In the genomic region with DNA sequence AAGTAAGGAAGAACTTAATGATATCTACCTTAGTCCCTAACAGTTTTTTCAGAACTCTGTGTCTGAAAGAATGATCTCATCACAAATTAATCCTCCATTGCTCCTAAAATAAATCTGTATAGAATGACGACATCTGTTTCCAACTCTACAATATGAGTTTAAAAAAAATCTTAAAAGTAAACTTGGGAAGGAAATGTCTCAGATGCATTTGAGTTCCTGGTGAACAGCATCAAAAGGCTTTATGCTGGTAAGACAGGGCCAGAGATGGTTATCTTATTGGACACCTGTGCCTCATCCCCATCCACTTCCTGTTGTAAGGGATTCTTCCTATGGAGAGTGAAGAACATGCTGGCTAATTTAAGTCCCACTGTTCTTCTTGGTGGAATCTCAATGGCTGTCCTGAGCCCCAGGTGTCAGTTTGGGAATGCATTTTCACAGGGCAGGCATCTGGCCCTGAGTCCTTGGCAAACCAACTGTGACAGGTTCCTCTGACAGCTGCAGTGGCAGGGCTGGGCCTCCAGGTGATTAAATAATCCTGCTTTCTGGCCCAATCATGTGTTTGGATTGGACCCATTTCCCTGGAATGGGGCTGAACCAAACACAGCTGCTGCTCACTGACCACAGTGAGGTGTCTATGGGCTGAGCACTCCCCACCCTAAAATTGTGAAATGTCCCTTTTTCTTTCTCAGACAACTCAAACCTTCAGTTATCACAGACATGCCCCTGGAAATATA, we compare ENCODE assay signal across 15 cellular contexts. TPM values are rescaled to one million over a fixed set of nuclear protein-coding genes. Genes with fewer than 3 reads are reported as not detected.
A peak's percentile ranks its signal among the peaks of the same experiment; 100 is the strongest.
DNase-seq lines count a peak whose midpoint lies in the region; ATAC-seq, FAIRE-seq and TF ChIP-seq lines count a peak whose summit lies in the region.
"Had no signal": no experiment of that assay in that cellular context is flagged by ENCODE, and none has a peak within 500 bp of the region (broad histone marks: within the 10 kb centered on the region; RNA-seq: fewer than 3 reads in every experiment).

No MANE protein-coding gene starts in this region.

- no peak for TF ChIP-seq POLR2A in endothelial cell of umbilical vein (IDR thresholded peaks at IDR 0.05; ENCODE audit: low read depth, low read length)

- H3K79me2 ChIP-seq in endothelial cell of umbilical vein (ENCODE audit: control insufficient read depth, insufficient read depth, low read length): no peaks in the 10 kb centered on the region

- H3K4me1 ChIP-seq in endothelial cell of umbilical vein (ENCODE audit: control insufficient read depth, extremely low read depth, insufficient read depth, low read length) (peaks cover 40% of the 10 kb centered on the region), mucosa of descending colon (ENCODE audit: low read depth) (no peaks in the 10 kb centered on the region)
- H3K4me1 ChIP-seq in CD8-positive, alpha-beta T cell (ENCODE audit: insufficient read depth, low read length): no peaks in the 10 kb centered on the region
- H3K4me1 ChIP-seq: gastrocnemius medialis had no signal

- DNase-seq in NCI-H774 (lab: John Stamatoyannopoulos, UW) (peak; percentile 38), endothelial cell of umbilical vein (ENCODE audit: low read depth, low spot score) (peak; percentile 77), mucosa of descending colon (no peak), germinal center (ENCODE audit: low spot score) (no peak)
- no peak for DNase-seq in CD8-positive, alpha-beta T cell
- DNase-seq: CD4-positive, alpha-beta memory T cell; effector CD4-positive, alpha-beta T cell; gastrocnemius medialis; NCI-H1436 treated with DMSO at 0.1 percent for 48 hours had no signal

- H3K27me3 Mint-ChIP-seq in CD8-positive, alpha-beta T cell (ENCODE audit: low read depth): no peaks in the 10 kb centered on the region

- no peak overlapping the region for H2AFZ ChIP-seq in endothelial cell of umbilical vein (ENCODE audit: low read depth, low read length)

- H3K9ac ChIP-seq in endothelial cell of umbilical vein (replicated peaks; ENCODE audit: extremely low read depth, insufficient read depth, low read length): no peak overlapping the region
- H3K9ac ChIP-seq: KMS-11 had no signal

- H4K20me1 ChIP-seq in endothelial cell of umbilical vein (replicated peaks; ENCODE audit: control insufficient read depth, extremely low read depth, insufficient read depth, low read length): no peaks in the 10 kb centered on the region

- H3K36me3 ChIP-seq in endothelial cell of umbilical vein (ENCODE audit: control insufficient read depth in 2 of 2, extremely low read depth in 1 of 2, insufficient read depth in 2 of 2, low read length in 2 of 2) (no peaks in the 10 kb centered on the region), mucosa of descending colon (ENCODE audit: low read depth) (no peaks in the 10 kb centered on the region)
- no peaks in the 10 kb centered on the region for H3K36me3 ChIP-seq in CD8-positive, alpha-beta T cell (ENCODE audit: insufficient read depth, low read length)
- H3K36me3 ChIP-seq: gastrocnemius medialis had no signal

- FAIRE-seq in endothelial cell of umbilical vein (lab: Jason Lieb, UNC): no peak
- FAIRE-seq: G401.6 had no signal

- H3K4me1 Mint-ChIP-seq in CD8-positive, alpha-beta T cell (ENCODE audit: low read depth): no peaks in the 10 kb centered on the region
- H3K4me1 Mint-ChIP-seq: CD4-positive, alpha-beta memory T cell had no signal

- H3K9me3 ChIP-seq in endothelial cell of umbilical vein (replicated peaks; ENCODE audit: control insufficient read depth, insufficient read depth, low read length) (no peaks in the 10 kb centered on the region), mucosa of descending colon (no peaks in the 10 kb centered on the region)
- H3K9me3 ChIP-seq in CD8-positive, alpha-beta T cell (ENCODE audit: low read length): no peaks in the 10 kb centered on the region
- H3K9me3 ChIP-seq: gastrocnemius medialis had no signal

- ATAC-seq in mucosa of descending colon: peak; percentile 22
- no peak for ATAC-seq in HG03025 (IDR thresholded peaks at IDR 0.05; ENCODE audit: low FRiP score, unreplicated experiment)
- ATAC-seq in CD8-positive, alpha-beta T cell: no peak
- ATAC-seq: gastrocnemius medialis had no signal

- H3K4me3 ChIP-seq in endothelial cell of umbilical vein (replicated peaks in 1 of 3; ENCODE audit: insufficient read depth in 1 of 3, low read depth in 1 of 3, low read length in 3 of 3) (no peak overlapping the region), mucosa of descending colon (no peak overlapping the region)
- no peak overlapping the region for H3K4me3 ChIP-seq in CD8-positive, alpha-beta T cell (ENCODE audit: low read depth, low read length)
- H3K4me3 ChIP-seq: gastrocnemius medialis had no signal

- H3K27me3 ChIP-seq in endothelial cell of umbilical vein (ENCODE audit: control insufficient read depth in 2 of 2, insufficient read depth in 2 of 2, low read length in 2 of 2): no peaks in the 10 kb centered on the region
- H3K27me3 ChIP-seq in CD8-positive, alpha-beta T cell (ENCODE audit: insufficient read depth, low read length): no peaks in the 10 kb centered on the region
- H3K27me3 ChIP-seq: gastrocnemius medialis had no signal

- dilution Hi-C loops in endothelial cell of umbilical vein (cut with MboI; ENCODE audit: extremely low pct_ligation_motif_present, low sequenced_read_pairs): no loop called here

- BruUV-seq in endothelial cell of umbilical vein (replicated peaks; lab: Mats Ljungman, UMichigan): TSS peak; percentile 83

- H3K36me3 Mint-ChIP-seq in CD8-positive, alpha-beta T cell: no peaks in the 10 kb centered on the region
- H3K36me3 Mint-ChIP-seq: brain; CD4-positive, alpha-beta memory T cell had no signal

- peak overlapping the region; percentile 66 for H3K27ac ChIP-seq in endothelial cell of umbilical vein (ENCODE audit: insufficient read depth, low read depth, low read length)
- H3K27ac ChIP-seq in CD8-positive, alpha-beta T cell (ENCODE audit: low read depth, low read length): no peak overlapping the region
- H3K27ac ChIP-seq: gastrocnemius medialis, KMS-11, VCaP had no signal

- TF ChIP-seq CTCF in GM12872 (IDR thresholded peaks at IDR 0.05; ENCODE audit: insufficient read depth, low read depth, low read length): peak; percentile 31; the same call in 2 of the 3 replicates
- TF ChIP-seq CTCF in endothelial cell of umbilical vein (IDR thresholded peaks at IDR 0.05; ENCODE audit: extremely low read depth in 1 of 2, insufficient read depth in 1 of 2, low read depth in 1 of 2, low read length in 2 of 2): no peak
- no peak for TF ChIP-seq CTCF in mucosa of descending colon (IDR thresholded peaks at IDR 0.05)
- no peak for TF ChIP-seq CTCF in CD8-positive, alpha-beta T cell (IDR thresholded peaks at IDR 0.05)

- CTCF ChIA-PET in endothelial cell of umbilical vein (lab: Charles Lee): interaction anchor here (0.9 to 3.5 kb wide), 11 partner anchors 10 to 1034 kb away, joined by 3 to 13 read pairs (median 4); a partner anchor contains a TSS
- CTCF ChIA-PET in CD8-positive, alpha-beta T cell (lab: Charles Lee): no interaction called here

- H3K4me3 Mint-ChIP-seq in CD8-positive, alpha-beta T cell: no peak overlapping the region
- H3K4me3 Mint-ChIP-seq: brain; CD4-positive, alpha-beta memory T cell had no signal

- H3K9me1 ChIP-seq in endothelial cell of umbilical vein (replicated peaks; ENCODE audit: control insufficient read depth, extremely low read depth, insufficient read depth, low read length): no peaks in the 10 kb centered on the region

- POLR2A ChIA-PET in endothelial cell of umbilical vein (lab: Charles Lee): no interaction called here
- POLR2A ChIA-PET in CD8-positive, alpha-beta T cell (lab: Charles Lee): no interaction called here

- H3K27ac Mint-ChIP-seq in CD8-positive, alpha-beta T cell: no peak overlapping the region
- H3K27ac Mint-ChIP-seq: brain; CD4-positive, alpha-beta memory T cell had no signal

- H3K9me3 Mint-ChIP-seq in CD8-positive, alpha-beta T cell: no peaks in the 10 kb centered on the region
- H3K9me3 Mint-ChIP-seq: brain had no signal

- intact Hi-C loops in endothelial cell of umbilical vein (cut with micrococcal nuclease): loop anchor here (1.0 to 5.0 kb wide), 4 partner anchors 86 to 909 kb away; a partner anchor contains a TSS
- intact Hi-C loops in mucosa of descending colon (cut with DNase I, micrococcal nuclease): no loop called here
- intact Hi-C loops in CD8-positive, alpha-beta T cell (cut with DNase I, micrococcal nuclease): no loop called here

- peak overlapping the region; percentile 20 for H3K4me2 ChIP-seq in endothelial cell of umbilical vein (ENCODE audit: insufficient read depth, low read length)
- H3K4me2 ChIP-seq: KMS-11 had no signal

TF ChIP-seq in endothelial cell of umbilical vein, 7 proteins besides CTCF, POLR2A, EP300 and RAD21:
- peak; percentile 76 for TF ChIP-seq FOS (IDR thresholded peaks at IDR 0.05; ENCODE audit: borderline replicate concordance, insufficient read depth, low read length)
- TF ChIP-seq, protein P1, sequence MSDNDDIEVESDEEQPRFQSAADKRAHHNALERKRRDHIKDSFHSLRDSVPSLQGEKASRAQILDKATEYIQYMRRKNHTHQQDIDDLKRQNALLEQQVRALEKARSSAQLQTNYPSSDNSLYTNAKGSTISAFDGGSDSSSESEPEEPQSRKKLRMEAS (IDR thresholded peaks at IDR 0.05; ENCODE audit: insufficient read depth, insufficient read length): no peak
- TF ChIP-seq GATA2 (IDR thresholded peaks at IDR 0.05; ENCODE audit: insufficient read depth, insufficient read length, low read depth, low read length): peak; percentile 100
- TF ChIP-seq POLR2AphosphoS5 (IDR thresholded peaks at IDR 0.05; ENCODE audit: insufficient read depth, low read depth, low read length): peak; percentile 64
- TF ChIP-seq JUN (IDR thresholded peaks at IDR 0.05; ENCODE audit: borderline replicate concordance, insufficient read depth, insufficient read length, low read depth): peak; percentile 61
- no peak for TF ChIP-seq MYC (IDR thresholded peaks at IDR 0.05; ENCODE audit: low read depth, low read length)
- TF ChIP-seq EZH2 (IDR thresholded peaks at IDR 0.05; ENCODE audit: borderline replicate concordance, low read depth, low read length, severe bottlenecking): no peak
TF ChIP-seq in endothelial cell of umbilical vein: peak in this region for 4.

RNA-seq across cellular contexts. Expression of a gene that starts 12.9 kb away (rescaled TPM):
- 3.0 and 3.3 TPM in 2 replicates for total RNA-seq in endothelial cell of umbilical vein
- polyA plus RNA-seq in endothelial cell of umbilical vein: 0.46 and 0.47 TPM in 2 replicates
- 0.30 and 0.38 TPM in 2 replicates for polyA plus RNA-seq in endothelial cell of umbilical vein (2011; cell fraction: cytosol; rRNA removed)
- 1.2 and 1.3 TPM in 2 replicates for polyA plus RNA-seq in endothelial cell of umbilical vein (2011; cell fraction: nucleus; rRNA removed)
- polyA plus RNA-seq in endothelial cell of umbilical vein (2012): 0.50 and 0.58 TPM in 2 replicates
- polyA minus RNA-seq in endothelial cell of umbilical vein: 1.7 and 2.2 TPM in 2 replicates
- polyA minus RNA-seq in endothelial cell of umbilical vein (2011; cell fraction: cytosol; rRNA and poly(A)+ RNA removed): 3.6 TPM
- 5.3 and 5.7 TPM in 2 replicates for polyA minus RNA-seq in endothelial cell of umbilical vein (2011; cell fraction: nucleus; rRNA and poly(A)+ RNA removed)
- total RNA-seq in mucosa of descending colon: 1 to 10 TPM; 1.9 to 6.3 (median 2.3) TPM
- total RNA-seq in CD8-positive, alpha-beta T cell: not detected
- total RNA-seq: CD4-positive, alpha-beta memory T cell had no signal
- polyA plus RNA-seq: CD4-positive, alpha-beta memory T cell had no signal

Comparison
In these comparisons a context has a peak if more than half of its experiments do, and no peak if none do; other contexts are left out.
1. DNase-seq: peak in NCI-H774 (single experiment) and endothelial cell of umbilical vein (single experiment); none in mucosa of descending colon (0 of 3), germinal center (single experiment) and CD8-positive, alpha-beta T cell (0 of 7).